Comparison of ENCODE assay signal across 8 cellular contexts in genomic region chr1:228059536-228060457, GRCh38. TPM values are rescaled to one million over a fixed set of nuclear protein-coding genes. Genes with fewer than 3 reads are reported as not detected.
DNase-seq lines count a peak whose midpoint lies in the region; ATAC-seq and TF ChIP-seq lines count a peak whose summit lies in the region.

No MANE protein-coding gene starts in this region.

- no CpG with 5 or more reads among the region's 35 CpGs for WGBS in gastroesophageal sphincter (ENCODE audit: low coverage in 1 of 2), 2 donors

- DNase-seq in NCI-H2227 (lab: John Stamatoyannopoulos, UW; ENCODE audit: unreplicated experiment) (peak; percentile 97), activated T-cell treated with anti-CD3 and anti-CD28 coated beads for 24 hours (ENCODE audit: low read depth) (peak; percentile 42), NCI-H510A treated with DMSO at 0.1 percent for 48 hours (lab: John Stamatoyannopoulos, UW) (no peak)

- H3K4me1 ChIP-seq in ES-I3 (ENCODE audit: insufficient read depth, low read length) (no peaks in the 10 kb centered on the region), gastroesophageal sphincter (peaks cover 0 to 23% (median 10%) of the 10 kb centered on the region in 3 donors), rectal smooth muscle tissue (ENCODE audit: control insufficient read depth, insufficient read depth, low read length) (no peaks in the 10 kb centered on the region)

- H3K36me3 ChIP-seq in ES-I3 (ENCODE audit: insufficient read depth, low read length) (no peaks in the 10 kb centered on the region), gastroesophageal sphincter (no peaks in the 10 kb centered on the region), rectal smooth muscle tissue (ENCODE audit: control insufficient read depth, insufficient read depth, low read length) (no peaks in the 10 kb centered on the region)

- TF ChIP-seq EP300 in gastroesophageal sphincter (IDR thresholded peaks at IDR 0.05): no peak

- no peak for TF ChIP-seq POLR2A in gastroesophageal sphincter (IDR thresholded peaks at IDR 0.05)

- ATAC-seq in gastroesophageal sphincter (peak; percentile 4), HG03280 (IDR thresholded peaks at IDR 0.05; ENCODE audit: unreplicated experiment) (no peak), HG02938 (IDR thresholded peaks at IDR 0.05; ENCODE audit: unreplicated experiment) (no peak)

- H3K4me3 ChIP-seq in gastroesophageal sphincter: peak overlapping the region in 1 of 2 donors; percentile 8
- H3K4me3 ChIP-seq in rectal smooth muscle tissue (ENCODE audit: low read length): peak overlapping the region; percentile 51

- peak overlapping the region; percentile 80 for H3K9ac ChIP-seq in ES-I3 (ENCODE audit: low read depth, low read length)
- no peak overlapping the region for H3K9ac ChIP-seq in rectal smooth muscle tissue (ENCODE audit: low read length)

- no peak for TF ChIP-seq CTCF in gastroesophageal sphincter (IDR thresholded peaks at IDR 0.05)

- H3K9me3 ChIP-seq in ES-I3 (ENCODE audit: control insufficient read depth, insufficient read depth, low read length) (no peaks in the 10 kb centered on the region), gastroesophageal sphincter (no peaks in the 10 kb centered on the region)

- H3K27ac ChIP-seq in gastroesophageal sphincter (no peak overlapping the region), rectal smooth muscle tissue (ENCODE audit: low read depth, low read length) (no peak overlapping the region)

- H3K27me3 ChIP-seq in gastroesophageal sphincter (peaks cover 87% of the 10 kb centered on the region), rectal smooth muscle tissue (ENCODE audit: control insufficient read depth, insufficient read depth, low read length) (peaks cover 39% of the 10 kb centered on the region)

RNA-seq across cellular contexts. Expression of gene ARF1, which starts 22.7 kb away (rescaled TPM):
- 100 to 1,000 TPM; 256 to 385 (median 303) TPM for total RNA-seq in gastroesophageal sphincter

RNA-seq across cellular contexts. Expression of gene C1orf35, which starts 43.3 kb away (rescaled TPM):
- 10 to 100 TPM; 11.6 to 16.0 (median 14.6) TPM for total RNA-seq in gastroesophageal sphincter

RNA-seq across cellular contexts. Expression of gene MRPL55, which starts 49.3 kb away (rescaled TPM):
- total RNA-seq in gastroesophageal sphincter: 100 to 1,000 TPM in 2 of 4 donors, 10 to 100 TPM in 2; 50.2 to 394 (median 81.5) TPM

RNA-seq across cellular contexts. Expression of gene WNT3A, which starts 53.0 kb away (rescaled TPM):
- total RNA-seq in gastroesophageal sphincter: not detected
